Comparison of ENCODE assay signal across 16 cellular contexts in the genomic region with DNA sequence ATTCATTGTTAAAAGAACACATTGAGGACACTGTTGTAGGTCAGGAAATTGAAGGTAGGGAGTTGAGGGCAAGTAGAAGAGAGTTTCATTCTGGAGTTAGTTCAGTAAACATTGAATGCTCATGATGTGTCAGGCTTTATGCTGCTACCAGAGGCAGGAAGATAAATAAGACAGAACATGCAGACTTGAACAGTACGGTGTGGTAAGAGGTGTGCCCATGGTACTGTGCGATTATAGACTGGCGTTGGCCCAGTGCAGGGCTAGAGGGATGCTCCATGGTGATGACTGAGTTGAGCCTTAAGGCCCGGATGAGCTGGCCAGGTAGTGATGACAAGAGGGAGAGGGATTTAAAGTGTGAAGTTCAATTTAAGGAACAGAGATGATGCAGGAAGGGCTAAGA.
"Had no signal": no experiment of that assay in that cellular context is flagged by ENCODE, and none has a peak within 500 bp of the region (broad histone marks: within the 10 kb centered on the region; RNA-seq: fewer than 3 reads in every experiment).

No MANE protein-coding gene starts in this region.

- H3K27me3 Mint-ChIP-seq: activated B cell treated with CpG ODN at 0.5 μM for 24 hours; naive thymus-derived CD8-positive, alpha-beta T cell had no signal

- H3K9me3 Mint-ChIP-seq: activated B cell treated with CpG ODN at 0.5 μM for 24 hours; activated CD4-positive, alpha-beta memory T cell treated with anti-CD3 and anti-CD28 coated beads for 36 hours; activated T-helper 1 cell treated with anti-CD3 and anti-CD28 coated beads, Interleukin-12 subunit alpha, Interleukin-12 subunit beta, Interleukin-2, Interleukin-4 antibody, amounts not matched to agents 30 ng/mL and 10 ng/mL and 1 ng/mL, durations not matched to agents 14 hours and 24 hours and 36 hours; naive thymus-derived CD8-positive, alpha-beta T cell; stimulated activated effector memory CD8-positive, alpha-beta T cell treated with anti-CD3 and anti-CD28 coated beads, Interleukin-12 subunit alpha, Interleukin-12 subunit beta, amount 100 ng/mL, for 72 hours had no signal

- H3K36me3 Mint-ChIP-seq: activated CD4-positive, alpha-beta memory T cell treated with anti-CD3 and anti-CD28 coated beads for 36 hours; naive thymus-derived CD8-positive, alpha-beta T cell; stimulated activated effector memory CD8-positive, alpha-beta T cell treated with anti-CD3 and anti-CD28 coated beads, Interleukin-12 subunit alpha, Interleukin-12 subunit beta, amount 100 ng/mL, for 72 hours had no signal

- H3K27me3 ChIP-seq: ascending aorta, esophagus squamous epithelium had no signal

- ATAC-seq: naive thymus-derived CD8-positive, alpha-beta T cell; sciatic nerve; stimulated activated effector memory CD8-positive, alpha-beta T cell treated with anti-CD3 and anti-CD28 coated beads, Interleukin-12 subunit alpha, Interleukin-12 subunit beta, amount 100 ng/mL, for 72 hours had no signal

- H3K27ac Mint-ChIP-seq: activated B cell treated with CpG ODN at 0.5 μM for 24 hours; activated CD4-positive, alpha-beta memory T cell treated with anti-CD3 and anti-CD28 coated beads for 36 hours; activated T-helper 1 cell treated with anti-CD3 and anti-CD28 coated beads, Interleukin-12 subunit alpha, Interleukin-12 subunit beta, Interleukin-2, Interleukin-4 antibody, amounts not matched to agents 30 ng/mL and 10 ng/mL and 1 ng/mL, durations not matched to agents 14 hours and 24 hours and 36 hours; stimulated activated effector memory CD8-positive, alpha-beta T cell treated with anti-CD3 and anti-CD28 coated beads, Interleukin-12 subunit alpha, Interleukin-12 subunit beta, amount 100 ng/mL, for 72 hours had no signal

- H3K4me3 Mint-ChIP-seq: activated B cell treated with CpG ODN at 0.5 μM for 24 hours; activated CD4-positive, alpha-beta memory T cell treated with anti-CD3 and anti-CD28 coated beads for 36 hours; activated T-helper 1 cell treated with anti-CD3 and anti-CD28 coated beads, Interleukin-12 subunit alpha, Interleukin-12 subunit beta, Interleukin-2, Interleukin-4 antibody, amounts not matched to agents 30 ng/mL and 10 ng/mL and 1 ng/mL, durations not matched to agents 14 hours and 24 hours and 36 hours; stimulated activated effector memory CD8-positive, alpha-beta T cell treated with anti-CD3 and anti-CD28 coated beads, Interleukin-12 subunit alpha, Interleukin-12 subunit beta, amount 100 ng/mL, for 72 hours had no signal

- H3K36me3 ChIP-seq: ascending aorta, esophagus squamous epithelium had no signal

- DNase-seq: activated B cell treated with CpG ODN at 0.5 μM for 24 hours; activated CD4-positive, alpha-beta memory T cell treated with anti-CD3 and anti-CD28 coated beads for 36 hours; activated CD4-positive, alpha-beta T cell treated with anti-CD3 and anti-CD28 coated beads for 4 hours; activated T-cell treated with anti-CD3 and anti-CD28 coated beads for 4 hours; cerebellar nuclear complex; cortex of kidney; esophagus squamous epithelium; mesenchymal stem cell; naive thymus-derived CD8-positive, alpha-beta T cell; stimulated activated CD4-positive, alpha-beta T cell treated with anti-CD3 and anti-CD28 coated beads, Interleukin-4, amount 100 ng/mL, for 24 hours; SW 1271 had no signal

- H3K4me3 ChIP-seq: ascending aorta, esophagus squamous epithelium, smooth muscle cell had no signal

- H3K4me1 Mint-ChIP-seq: stimulated activated effector memory CD8-positive, alpha-beta T cell treated with anti-CD3 and anti-CD28 coated beads, Interleukin-12 subunit alpha, Interleukin-12 subunit beta, amount 100 ng/mL, for 72 hours had no signal
